In genomic region chr11:114063149-114063828, GRCh38 we compare ENCODE assay signal across 1 cellular context.
TF ChIP-seq lines count a peak whose summit lies in the region.

No MANE protein-coding gene starts in this region.

TF ChIP-seq in SK-N-SH, 30 proteins besides CTCF, POLR2A, EP300 and RAD21:
- TF ChIP-seq TCF12 (IDR thresholded peaks at IDR 0.05), result no peak
- no peak for TF ChIP-seq ZBTB33 (IDR thresholded peaks at IDR 0.05; ENCODE audit: borderline replicate concordance, low read depth)
- no peak for TF ChIP-seq ELF1 (IDR thresholded peaks at IDR 0.05)
- no peak for TF ChIP-seq TAF1 (IDR thresholded peaks at IDR 0.05; ENCODE audit: borderline replicate concordance, low read depth, low read length)
- no peak for TF ChIP-seq MAX (IDR thresholded peaks at IDR 0.05; ENCODE audit: low read depth)
- no peak for TF ChIP-seq FOXJ3 (CRISPR knock-in tag; IDR thresholded peaks at IDR 0.05)
- no peak for TF ChIP-seq FOXM1 (IDR thresholded peaks at IDR 0.05; ENCODE audit: low read depth)
- no peak for TF ChIP-seq YY1 (IDR thresholded peaks at IDR 0.05; ENCODE audit: low read depth)
- no peak for TF ChIP-seq NFIC (IDR thresholded peaks at IDR 0.05; ENCODE audit: borderline replicate concordance)
- no peak for TF ChIP-seq MEF2A (IDR thresholded peaks at IDR 0.05; ENCODE audit: borderline replicate concordance, low read depth)
- no peak for TF ChIP-seq RFX5 (IDR thresholded peaks at IDR 0.05; ENCODE audit: low read length)
